In the genomic region with DNA sequence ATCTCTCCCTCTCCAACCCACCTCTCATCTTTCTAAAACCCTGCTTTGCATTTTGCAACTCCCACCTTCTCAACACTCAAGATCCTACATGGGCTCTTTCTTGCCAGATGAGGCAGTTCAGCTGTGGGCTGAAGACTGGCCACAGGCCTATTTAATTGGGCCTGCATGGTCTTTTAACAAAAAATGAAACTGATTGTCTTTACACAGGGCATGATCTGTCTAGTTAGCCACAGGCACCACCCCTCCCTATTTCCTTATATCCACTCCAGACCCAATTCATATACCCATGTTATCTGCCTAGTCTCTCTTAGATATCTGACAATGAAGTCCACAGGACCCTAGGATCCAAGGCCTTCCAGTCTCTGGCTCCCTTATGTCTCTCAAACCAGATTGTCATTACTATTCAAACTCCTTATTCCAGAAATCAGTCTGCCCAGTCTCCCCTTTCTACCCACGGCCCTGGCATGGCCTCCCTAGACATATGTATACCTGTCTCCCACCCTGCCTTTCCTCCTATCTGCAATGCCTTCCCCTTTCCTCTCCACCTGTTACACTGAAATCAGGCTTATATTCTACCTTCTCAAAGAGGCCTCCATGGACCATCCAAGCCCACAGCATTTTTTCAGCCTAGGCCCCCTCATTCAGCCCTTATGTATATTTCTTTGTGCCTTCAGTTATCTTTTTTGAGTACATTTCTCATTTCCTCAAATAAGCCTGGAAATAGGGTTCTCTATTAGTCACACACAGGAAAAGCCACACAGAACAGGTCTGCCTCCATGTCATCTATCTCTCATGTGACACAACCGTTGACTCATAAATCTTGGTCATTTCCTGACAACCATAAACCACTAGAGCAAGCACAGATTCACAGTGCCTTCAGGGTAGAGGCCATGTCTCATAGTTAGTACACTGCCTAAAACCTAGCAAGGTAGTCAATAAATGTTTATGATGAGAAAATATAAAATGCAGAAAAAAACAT, we compare ENCODE assay signal across 1 cellular context.
TF ChIP-seq lines count a peak whose summit lies in the region.

No MANE protein-coding gene starts in this region.

TF ChIP-seq in GM12878, 131 proteins besides CTCF, POLR2A, EP300 and RAD21 (continued from another document and continues in another):
- 0 out of 2 replicates have a peak, but pooled peaks have one; percentile 21 for TF ChIP-seq MEF2A (IDR thresholded peaks at IDR 0.05; ENCODE audit: insufficient read depth, low read depth, low read length)
- TF ChIP-seq, protein P1, sequence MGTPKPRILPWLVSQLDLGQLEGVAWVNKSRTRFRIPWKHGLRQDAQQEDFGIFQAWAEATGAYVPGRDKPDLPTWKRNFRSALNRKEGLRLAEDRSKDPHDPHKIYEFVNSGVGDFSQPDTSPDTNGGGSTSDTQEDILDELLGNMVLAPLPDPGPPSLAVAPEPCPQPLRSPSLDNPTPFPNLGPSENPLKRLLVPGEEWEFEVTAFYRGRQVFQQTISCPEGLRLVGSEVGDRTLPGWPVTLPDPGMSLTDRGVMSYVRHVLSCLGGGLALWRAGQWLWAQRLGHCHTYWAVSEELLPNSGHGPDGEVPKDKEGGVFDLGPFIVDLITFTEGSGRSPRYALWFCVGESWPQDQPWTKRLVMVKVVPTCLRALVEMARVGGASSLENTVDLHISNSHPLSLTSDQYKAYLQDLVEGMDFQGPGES (IDR thresholded peaks at IDR 0.05), result no peak
- TF ChIP-seq KLF5 (IDR thresholded peaks at IDR 0.05; ENCODE audit: partially characterized antibody), result no peak
- TF ChIP-seq, protein P2, sequence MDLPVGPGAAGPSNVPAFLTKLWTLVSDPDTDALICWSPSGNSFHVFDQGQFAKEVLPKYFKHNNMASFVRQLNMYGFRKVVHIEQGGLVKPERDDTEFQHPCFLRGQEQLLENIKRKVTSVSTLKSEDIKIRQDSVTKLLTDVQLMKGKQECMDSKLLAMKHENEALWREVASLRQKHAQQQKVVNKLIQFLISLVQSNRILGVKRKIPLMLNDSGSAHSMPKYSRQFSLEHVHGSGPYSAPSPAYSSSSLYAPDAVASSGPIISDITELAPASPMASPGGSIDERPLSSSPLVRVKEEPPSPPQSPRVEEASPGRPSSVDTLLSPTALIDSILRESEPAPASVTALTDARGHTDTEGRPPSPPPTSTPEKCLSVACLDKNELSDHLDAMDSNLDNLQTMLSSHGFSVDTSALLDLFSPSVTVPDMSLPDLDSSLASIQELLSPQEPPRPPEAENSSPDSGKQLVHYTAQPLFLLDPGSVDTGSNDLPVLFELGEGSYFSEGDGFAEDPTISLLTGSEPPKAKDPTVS (IDR thresholded peaks at IDR 0.05; ENCODE audit: low read depth, low read length), result no peak
- no peak for TF ChIP-seq CBX3 (IDR thresholded peaks at IDR 0.05; ENCODE audit: borderline replicate concordance, low read depth)
- TF ChIP-seq GABPA (IDR thresholded peaks at IDR 0.05; ENCODE audit: low read depth), result no peak
- TF ChIP-seq ZNF207 (IDR thresholded peaks at IDR 0.05; ENCODE audit: borderline replicate concordance), result no peak
- TF ChIP-seq, protein P3, sequence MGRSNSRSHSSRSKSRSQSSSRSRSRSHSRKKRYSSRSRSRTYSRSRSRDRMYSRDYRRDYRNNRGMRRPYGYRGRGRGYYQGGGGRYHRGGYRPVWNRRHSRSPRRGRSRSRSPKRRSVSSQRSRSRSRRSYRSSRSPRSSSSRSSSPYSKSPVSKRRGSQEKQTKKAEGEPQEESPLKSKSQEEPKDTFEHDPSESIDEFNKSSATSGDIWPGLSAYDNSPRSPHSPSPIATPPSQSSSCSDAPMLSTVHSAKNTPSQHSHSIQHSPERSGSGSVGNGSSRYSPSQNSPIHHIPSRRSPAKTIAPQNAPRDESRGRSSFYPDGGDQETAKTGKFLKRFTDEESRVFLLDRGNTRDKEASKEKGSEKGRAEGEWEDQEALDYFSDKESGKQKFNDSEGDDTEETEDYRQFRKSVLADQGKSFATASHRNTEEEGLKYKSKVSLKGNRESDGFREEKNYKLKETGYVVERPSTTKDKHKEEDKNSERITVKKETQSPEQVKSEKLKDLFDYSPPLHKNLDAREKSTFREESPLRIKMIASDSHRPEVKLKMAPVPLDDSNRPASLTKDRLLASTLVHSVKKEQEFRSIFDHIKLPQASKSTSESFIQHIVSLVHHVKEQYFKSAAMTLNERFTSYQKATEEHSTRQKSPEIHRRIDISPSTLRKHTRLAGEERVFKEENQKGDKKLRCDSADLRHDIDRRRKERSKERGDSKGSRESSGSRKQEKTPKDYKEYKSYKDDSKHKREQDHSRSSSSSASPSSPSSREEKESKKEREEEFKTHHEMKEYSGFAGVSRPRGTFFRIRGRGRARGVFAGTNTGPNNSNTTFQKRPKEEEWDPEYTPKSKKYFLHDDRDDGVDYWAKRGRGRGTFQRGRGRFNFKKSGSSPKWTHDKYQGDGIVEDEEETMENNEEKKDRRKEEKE (IDR thresholded peaks at IDR 0.05), result no peak
- TF ChIP-seq, protein P4, sequence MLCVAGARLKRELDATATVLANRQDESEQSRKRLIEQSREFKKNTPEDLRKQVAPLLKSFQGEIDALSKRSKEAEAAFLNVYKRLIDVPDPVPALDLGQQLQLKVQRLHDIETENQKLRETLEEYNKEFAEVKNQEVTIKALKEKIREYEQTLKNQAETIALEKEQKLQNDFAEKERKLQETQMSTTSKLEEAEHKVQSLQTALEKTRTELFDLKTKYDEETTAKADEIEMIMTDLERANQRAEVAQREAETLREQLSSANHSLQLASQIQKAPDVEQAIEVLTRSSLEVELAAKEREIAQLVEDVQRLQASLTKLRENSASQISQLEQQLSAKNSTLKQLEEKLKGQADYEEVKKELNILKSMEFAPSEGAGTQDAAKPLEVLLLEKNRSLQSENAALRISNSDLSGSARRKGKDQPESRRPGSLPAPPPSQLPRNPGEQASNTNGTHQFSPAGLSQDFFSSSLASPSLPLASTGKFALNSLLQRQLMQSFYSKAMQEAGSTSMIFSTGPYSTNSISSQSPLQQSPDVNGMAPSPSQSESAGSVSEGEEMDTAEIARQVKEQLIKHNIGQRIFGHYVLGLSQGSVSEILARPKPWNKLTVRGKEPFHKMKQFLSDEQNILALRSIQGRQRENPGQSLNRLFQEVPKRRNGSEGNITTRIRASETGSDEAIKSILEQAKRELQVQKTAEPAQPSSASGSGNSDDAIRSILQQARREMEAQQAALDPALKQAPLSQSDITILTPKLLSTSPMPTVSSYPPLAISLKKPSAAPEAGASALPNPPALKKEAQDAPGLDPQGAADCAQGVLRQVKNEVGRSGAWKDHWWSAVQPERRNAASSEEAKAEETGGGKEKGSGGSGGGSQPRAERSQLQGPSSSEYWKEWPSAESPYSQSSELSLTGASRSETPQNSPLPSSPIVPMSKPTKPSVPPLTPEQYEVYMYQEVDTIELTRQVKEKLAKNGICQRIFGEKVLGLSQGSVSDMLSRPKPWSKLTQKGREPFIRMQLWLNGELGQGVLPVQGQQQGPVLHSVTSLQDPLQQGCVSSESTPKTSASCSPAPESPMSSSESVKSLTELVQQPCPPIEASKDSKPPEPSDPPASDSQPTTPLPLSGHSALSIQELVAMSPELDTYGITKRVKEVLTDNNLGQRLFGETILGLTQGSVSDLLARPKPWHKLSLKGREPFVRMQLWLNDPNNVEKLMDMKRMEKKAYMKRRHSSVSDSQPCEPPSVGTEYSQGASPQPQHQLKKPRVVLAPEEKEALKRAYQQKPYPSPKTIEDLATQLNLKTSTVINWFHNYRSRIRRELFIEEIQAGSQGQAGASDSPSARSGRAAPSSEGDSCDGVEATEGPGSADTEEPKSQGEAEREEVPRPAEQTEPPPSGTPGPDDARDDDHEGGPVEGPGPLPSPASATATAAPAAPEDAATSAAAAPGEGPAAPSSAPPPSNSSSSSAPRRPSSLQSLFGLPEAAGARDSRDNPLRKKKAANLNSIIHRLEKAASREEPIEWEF (IDR thresholded peaks at IDR 0.05; ENCODE audit: insufficient replicate concordance, low read depth, low read length), result no peak
- TF ChIP-seq, protein P5, sequence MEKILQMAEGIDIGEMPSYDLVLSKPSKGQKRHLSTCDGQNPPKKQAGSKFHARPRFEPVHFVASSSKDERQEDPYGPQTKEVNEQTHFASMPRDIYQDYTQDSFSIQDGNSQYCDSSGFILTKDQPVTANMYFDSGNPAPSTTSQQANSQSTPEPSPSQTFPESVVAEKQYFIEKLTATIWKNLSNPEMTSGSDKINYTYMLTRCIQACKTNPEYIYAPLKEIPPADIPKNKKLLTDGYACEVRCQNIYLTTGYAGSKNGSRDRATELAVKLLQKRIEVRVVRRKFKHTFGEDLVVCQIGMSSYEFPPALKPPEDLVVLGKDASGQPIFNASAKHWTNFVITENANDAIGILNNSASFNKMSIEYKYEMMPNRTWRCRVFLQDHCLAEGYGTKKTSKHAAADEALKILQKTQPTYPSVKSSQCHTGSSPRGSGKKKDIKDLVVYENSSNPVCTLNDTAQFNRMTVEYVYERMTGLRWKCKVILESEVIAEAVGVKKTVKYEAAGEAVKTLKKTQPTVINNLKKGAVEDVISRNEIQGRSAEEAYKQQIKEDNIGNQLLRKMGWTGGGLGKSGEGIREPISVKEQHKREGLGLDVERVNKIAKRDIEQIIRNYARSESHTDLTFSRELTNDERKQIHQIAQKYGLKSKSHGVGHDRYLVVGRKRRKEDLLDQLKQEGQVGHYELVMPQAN (conservative IDR thresholded peaks at IDR 0.05), result no peak
- TF ChIP-seq POU2F2 (IDR thresholded peaks at IDR 0.05; ENCODE audit: borderline replicate concordance, low read depth, low read length), result no peak
- TF ChIP-seq BCL11A (IDR thresholded peaks at IDR 0.05; ENCODE audit: low read depth, low read length), result peak; percentile 78
- TF ChIP-seq JUNB (IDR thresholded peaks at IDR 0.05), result peak; percentile 93
- TF ChIP-seq RCOR1 (conservative IDR thresholded peaks at IDR 0.05; ENCODE audit: low read depth, low read length), result 0 out of 2 replicates have a peak, but pooled peaks have one; percentile 29
- TF ChIP-seq KAT2A (conservative IDR thresholded peaks at IDR 0.05; ENCODE audit: control insufficient read depth, low read depth, low read length), result no peak
- no peak for TF ChIP-seq ZNF384 (IDR thresholded peaks at IDR 0.05; ENCODE audit: borderline replicate concordance, low read depth, low read length)
- TF ChIP-seq GATAD2B (conservative IDR thresholded peaks at IDR 0.05; ENCODE audit: low read depth), result no peak
- no peak for TF ChIP-seq EZH2 (IDR thresholded peaks at IDR 0.05; ENCODE audit: borderline replicate concordance, control insufficient read depth, low read depth, low read length)
- TF ChIP-seq LARP7 (IDR thresholded peaks at IDR 0.05), result no peak
- no peak for TF ChIP-seq ASH2L (IDR thresholded peaks at IDR 0.05; ENCODE audit: borderline replicate concordance, low read depth)
- no peak for TF ChIP-seq FOS (IDR thresholded peaks at IDR 0.05; ENCODE audit: borderline replicate concordance, extremely low read depth, insufficient read length)
- peak in 1 of 2 experiments; percentile 77; a peak in 1 of 4 replicates for TF ChIP-seq CEBPB (IDR thresholded peaks at IDR 0.05; ENCODE audit: borderline replicate concordance in 1 of 2, low read depth in 2 of 2, low read length in 2 of 2)
- no peak for TF ChIP-seq RELA (IDR thresholded peaks at IDR 0.05; ENCODE audit: borderline replicate concordance, partially characterized antibody)
- no peak for TF ChIP-seq CHD4 (IDR thresholded peaks at IDR 0.05)
- TF ChIP-seq MYB (IDR thresholded peaks at IDR 0.05; ENCODE audit: borderline replicate concordance, low read depth, low read length), result peak; percentile 69; the same call in 1 of the 2 replicates
- TF ChIP-seq SMARCA5 (IDR thresholded peaks at IDR 0.05), result no peak
- TF ChIP-seq, protein P6, sequence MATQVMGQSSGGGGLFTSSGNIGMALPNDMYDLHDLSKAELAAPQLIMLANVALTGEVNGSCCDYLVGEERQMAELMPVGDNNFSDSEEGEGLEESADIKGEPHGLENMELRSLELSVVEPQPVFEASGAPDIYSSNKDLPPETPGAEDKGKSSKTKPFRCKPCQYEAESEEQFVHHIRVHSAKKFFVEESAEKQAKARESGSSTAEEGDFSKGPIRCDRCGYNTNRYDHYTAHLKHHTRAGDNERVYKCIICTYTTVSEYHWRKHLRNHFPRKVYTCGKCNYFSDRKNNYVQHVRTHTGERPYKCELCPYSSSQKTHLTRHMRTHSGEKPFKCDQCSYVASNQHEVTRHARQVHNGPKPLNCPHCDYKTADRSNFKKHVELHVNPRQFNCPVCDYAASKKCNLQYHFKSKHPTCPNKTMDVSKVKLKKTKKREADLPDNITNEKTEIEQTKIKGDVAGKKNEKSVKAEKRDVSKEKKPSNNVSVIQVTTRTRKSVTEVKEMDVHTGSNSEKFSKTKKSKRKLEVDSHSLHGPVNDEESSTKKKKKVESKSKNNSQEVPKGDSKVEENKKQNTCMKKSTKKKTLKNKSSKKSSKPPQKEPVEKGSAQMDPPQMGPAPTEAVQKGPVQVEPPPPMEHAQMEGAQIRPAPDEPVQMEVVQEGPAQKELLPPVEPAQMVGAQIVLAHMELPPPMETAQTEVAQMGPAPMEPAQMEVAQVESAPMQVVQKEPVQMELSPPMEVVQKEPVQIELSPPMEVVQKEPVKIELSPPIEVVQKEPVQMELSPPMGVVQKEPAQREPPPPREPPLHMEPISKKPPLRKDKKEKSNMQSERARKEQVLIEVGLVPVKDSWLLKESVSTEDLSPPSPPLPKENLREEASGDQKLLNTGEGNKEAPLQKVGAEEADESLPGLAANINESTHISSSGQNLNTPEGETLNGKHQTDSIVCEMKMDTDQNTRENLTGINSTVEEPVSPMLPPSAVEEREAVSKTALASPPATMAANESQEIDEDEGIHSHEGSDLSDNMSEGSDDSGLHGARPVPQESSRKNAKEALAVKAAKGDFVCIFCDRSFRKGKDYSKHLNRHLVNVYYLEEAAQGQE (IDR thresholded peaks at IDR 0.05; ENCODE audit: low read depth, low read length), result no peak
- TF ChIP-seq, protein P7, sequence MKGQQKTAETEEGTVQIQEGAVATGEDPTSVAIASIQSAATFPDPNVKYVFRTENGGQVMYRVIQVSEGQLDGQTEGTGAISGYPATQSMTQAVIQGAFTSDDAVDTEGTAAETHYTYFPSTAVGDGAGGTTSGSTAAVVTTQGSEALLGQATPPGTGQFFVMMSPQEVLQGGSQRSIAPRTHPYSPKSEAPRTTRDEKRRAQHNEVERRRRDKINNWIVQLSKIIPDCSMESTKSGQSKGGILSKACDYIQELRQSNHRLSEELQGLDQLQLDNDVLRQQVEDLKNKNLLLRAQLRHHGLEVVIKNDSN (IDR thresholded peaks at IDR 0.05; ENCODE audit: borderline replicate concordance, extremely low read length, insufficient read depth, low read depth, low read length), result no peak
- TF ChIP-seq, protein P8, sequence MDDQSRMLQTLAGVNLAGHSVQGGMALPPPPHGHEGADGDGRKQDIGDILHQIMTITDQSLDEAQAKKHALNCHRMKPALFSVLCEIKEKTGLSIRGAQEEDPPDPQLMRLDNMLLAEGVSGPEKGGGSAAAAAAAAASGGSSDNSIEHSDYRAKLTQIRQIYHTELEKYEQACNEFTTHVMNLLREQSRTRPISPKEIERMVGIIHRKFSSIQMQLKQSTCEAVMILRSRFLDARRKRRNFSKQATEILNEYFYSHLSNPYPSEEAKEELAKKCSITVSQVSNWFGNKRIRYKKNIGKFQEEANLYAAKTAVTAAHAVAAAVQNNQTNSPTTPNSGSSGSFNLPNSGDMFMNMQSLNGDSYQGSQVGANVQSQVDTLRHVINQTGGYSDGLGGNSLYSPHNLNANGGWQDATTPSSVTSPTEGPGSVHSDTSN (IDR thresholded peaks at IDR 0.05; ENCODE audit: insufficient replicate concordance, low read depth, low read length), result peak; percentile 88
- no peak for TF ChIP-seq YBX1 (IDR thresholded peaks at IDR 0.05)
- TF ChIP-seq, protein P9, sequence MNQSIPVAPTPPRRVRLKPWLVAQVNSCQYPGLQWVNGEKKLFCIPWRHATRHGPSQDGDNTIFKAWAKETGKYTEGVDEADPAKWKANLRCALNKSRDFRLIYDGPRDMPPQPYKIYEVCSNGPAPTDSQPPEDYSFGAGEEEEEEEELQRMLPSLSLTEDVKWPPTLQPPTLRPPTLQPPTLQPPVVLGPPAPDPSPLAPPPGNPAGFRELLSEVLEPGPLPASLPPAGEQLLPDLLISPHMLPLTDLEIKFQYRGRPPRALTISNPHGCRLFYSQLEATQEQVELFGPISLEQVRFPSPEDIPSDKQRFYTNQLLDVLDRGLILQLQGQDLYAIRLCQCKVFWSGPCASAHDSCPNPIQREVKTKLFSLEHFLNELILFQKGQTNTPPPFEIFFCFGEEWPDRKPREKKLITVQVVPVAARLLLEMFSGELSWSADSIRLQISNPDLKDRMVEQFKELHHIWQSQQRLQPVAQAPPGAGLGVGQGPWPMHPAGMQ (IDR thresholded peaks at IDR 0.05; ENCODE audit: borderline replicate concordance), result no peak
